Comparison of ENCODE assay signal across 2 cellular contexts in the genomic region with DNA sequence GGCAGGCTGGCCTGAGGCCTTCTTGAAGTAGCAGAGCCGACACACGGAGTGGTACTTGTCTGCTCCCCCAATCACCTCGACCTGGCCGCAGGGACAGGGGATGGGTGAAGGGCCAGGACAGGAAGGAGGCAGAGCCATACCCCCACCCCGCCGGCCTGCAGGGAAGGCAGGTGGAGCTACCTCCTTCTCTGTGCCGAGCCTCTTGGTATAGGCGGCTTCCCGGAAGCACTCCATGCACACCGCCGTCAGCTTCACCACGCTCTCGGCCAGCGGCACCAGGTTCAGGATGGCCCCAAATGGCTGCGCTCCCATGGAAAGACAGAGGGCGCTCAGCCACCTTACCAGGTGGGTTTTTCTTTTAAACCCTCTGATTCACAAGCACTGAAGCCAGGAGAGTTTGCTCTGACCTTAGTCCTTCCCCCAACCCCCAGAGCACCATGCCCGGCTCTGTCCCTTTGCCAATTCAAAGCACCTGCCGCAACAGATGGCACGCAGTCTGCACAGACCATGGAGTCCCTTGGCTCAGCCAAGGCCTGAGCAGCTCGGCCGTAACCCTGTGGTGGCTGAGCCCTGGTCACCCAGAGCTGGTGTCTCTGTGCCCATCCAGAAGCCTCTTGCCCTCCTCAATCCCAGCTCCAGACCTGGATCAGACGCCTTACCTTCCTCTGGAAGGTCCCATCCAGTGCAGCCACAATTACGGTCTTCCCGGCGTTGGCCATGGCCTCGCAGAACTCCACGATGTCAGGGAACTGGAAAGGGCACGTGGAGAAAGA.
TF ChIP-seq lines count a peak whose summit lies in the region.

No MANE protein-coding gene starts in this region.

TF ChIP-seq in SK-N-SH, 30 proteins besides CTCF, POLR2A, EP300 and RAD21 (continued from another document):
- no peak for TF ChIP-seq ZBTB33 (IDR thresholded peaks at IDR 0.05; ENCODE audit: borderline replicate concordance, low read depth)
- no peak for TF ChIP-seq MEF2A (IDR thresholded peaks at IDR 0.05; ENCODE audit: borderline replicate concordance, low read depth)
- TF ChIP-seq SIN3A (IDR thresholded peaks at IDR 0.05; ENCODE audit: borderline replicate concordance, low read depth, low read length): no peak
- TF ChIP-seq TCF12 (IDR thresholded peaks at IDR 0.05): no peak
- no peak for TF ChIP-seq USF2 (IDR thresholded peaks at IDR 0.05; ENCODE audit: borderline replicate concordance, low read depth, low read length)
- TF ChIP-seq RFX5 (IDR thresholded peaks at IDR 0.05; ENCODE audit: low read length): no peak
- TF ChIP-seq GABPA (IDR thresholded peaks at IDR 0.05; ENCODE audit: low read depth): no peak
- TF ChIP-seq RCOR1 (IDR thresholded peaks at IDR 0.05; ENCODE audit: low read length): no peak
- TF ChIP-seq SMC3 (IDR thresholded peaks at IDR 0.05; ENCODE audit: low read depth, low read length): no peak
- TF ChIP-seq, protein P1, sequence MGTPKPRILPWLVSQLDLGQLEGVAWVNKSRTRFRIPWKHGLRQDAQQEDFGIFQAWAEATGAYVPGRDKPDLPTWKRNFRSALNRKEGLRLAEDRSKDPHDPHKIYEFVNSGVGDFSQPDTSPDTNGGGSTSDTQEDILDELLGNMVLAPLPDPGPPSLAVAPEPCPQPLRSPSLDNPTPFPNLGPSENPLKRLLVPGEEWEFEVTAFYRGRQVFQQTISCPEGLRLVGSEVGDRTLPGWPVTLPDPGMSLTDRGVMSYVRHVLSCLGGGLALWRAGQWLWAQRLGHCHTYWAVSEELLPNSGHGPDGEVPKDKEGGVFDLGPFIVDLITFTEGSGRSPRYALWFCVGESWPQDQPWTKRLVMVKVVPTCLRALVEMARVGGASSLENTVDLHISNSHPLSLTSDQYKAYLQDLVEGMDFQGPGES (IDR thresholded peaks at IDR 0.05; ENCODE audit: low read depth, low read length): no peak
- no peak for TF ChIP-seq NRF1 (IDR thresholded peaks at IDR 0.05; ENCODE audit: low read depth, low read length)

TF ChIP-seq in SK-N-SH treated with all-trans-retinoic acid at 6 μM for 48 hours, 23 proteins besides CTCF, POLR2A, EP300 and RAD21 (continued from another document):
- TF ChIP-seq, protein P2, sequence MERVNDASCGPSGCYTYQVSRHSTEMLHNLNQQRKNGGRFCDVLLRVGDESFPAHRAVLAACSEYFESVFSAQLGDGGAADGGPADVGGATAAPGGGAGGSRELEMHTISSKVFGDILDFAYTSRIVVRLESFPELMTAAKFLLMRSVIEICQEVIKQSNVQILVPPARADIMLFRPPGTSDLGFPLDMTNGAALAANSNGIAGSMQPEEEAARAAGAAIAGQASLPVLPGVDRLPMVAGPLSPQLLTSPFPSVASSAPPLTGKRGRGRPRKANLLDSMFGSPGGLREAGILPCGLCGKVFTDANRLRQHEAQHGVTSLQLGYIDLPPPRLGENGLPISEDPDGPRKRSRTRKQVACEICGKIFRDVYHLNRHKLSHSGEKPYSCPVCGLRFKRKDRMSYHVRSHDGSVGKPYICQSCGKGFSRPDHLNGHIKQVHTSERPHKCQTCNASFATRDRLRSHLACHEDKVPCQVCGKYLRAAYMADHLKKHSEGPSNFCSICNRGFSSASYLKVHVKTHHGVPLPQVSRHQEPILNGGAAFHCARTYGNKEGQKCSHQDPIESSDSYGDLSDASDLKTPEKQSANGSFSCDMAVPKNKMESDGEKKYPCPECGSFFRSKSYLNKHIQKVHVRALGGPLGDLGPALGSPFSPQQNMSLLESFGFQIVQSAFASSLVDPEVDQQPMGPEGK (CRISPR knock-in tag; IDR thresholded peaks at IDR 0.05; ENCODE audit: borderline replicate concordance): no peak
- TF ChIP-seq RARB (CRISPR knock-in tag; IDR thresholded peaks at IDR 0.05) (no peak), TSHZ2 (CRISPR knock-in tag; IDR thresholded peaks at IDR 0.05) (no peak)
- TF ChIP-seq, protein P3, sequence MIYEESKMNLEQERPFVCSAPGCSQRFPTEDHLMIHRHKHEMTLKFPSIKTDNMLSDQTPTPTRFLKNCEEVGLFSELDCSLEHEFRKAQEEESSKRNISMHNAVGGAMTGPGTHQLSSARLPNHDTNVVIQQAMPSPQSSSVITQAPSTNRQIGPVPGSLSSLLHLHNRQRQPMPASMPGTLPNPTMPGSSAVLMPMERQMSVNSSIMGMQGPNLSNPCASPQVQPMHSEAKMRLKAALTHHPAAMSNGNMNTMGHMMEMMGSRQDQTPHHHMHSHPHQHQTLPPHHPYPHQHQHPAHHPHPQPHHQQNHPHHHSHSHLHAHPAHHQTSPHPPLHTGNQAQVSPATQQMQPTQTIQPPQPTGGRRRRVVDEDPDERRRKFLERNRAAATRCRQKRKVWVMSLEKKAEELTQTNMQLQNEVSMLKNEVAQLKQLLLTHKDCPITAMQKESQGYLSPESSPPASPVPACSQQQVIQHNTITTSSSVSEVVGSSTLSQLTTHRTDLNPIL (CRISPR knock-in tag; IDR thresholded peaks at IDR 0.05; ENCODE audit: low read depth): no peak
